Comparison of ENCODE assay signal across 8 cellular contexts in the genomic region with DNA sequence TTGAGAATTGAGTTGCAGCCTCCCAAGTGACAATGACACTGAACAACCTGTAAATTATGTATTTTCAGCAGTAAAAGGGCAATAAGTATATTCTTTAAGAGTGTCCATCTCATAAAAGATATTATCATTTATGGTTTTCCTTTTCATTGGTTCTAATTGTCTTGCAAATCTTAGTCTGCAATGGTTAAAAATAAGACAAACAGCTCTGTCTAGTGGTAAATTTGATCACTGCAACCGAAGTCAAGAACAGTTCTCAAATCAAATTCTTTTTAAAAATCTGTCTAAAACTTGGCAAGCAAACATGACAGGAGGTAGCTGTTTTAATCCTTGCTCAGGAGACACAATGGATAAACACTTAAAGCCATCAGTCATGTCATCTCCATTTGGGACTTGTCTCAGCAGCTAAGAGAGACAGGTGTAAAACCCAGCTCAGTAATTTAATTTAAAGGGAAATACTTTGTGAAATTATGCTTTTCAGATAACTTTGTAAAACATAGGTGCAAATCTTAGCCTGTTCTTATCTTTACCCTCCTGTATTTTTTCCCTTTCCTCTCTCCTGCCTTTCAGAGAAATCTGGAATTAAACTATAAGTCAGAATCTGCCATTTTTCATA.
DNase-seq lines count a peak whose midpoint lies in the region; ATAC-seq and TF ChIP-seq lines count a peak whose summit lies in the region.

No MANE protein-coding gene starts in this region.

- ATAC-seq in GM18498 (IDR thresholded peaks at IDR 0.05; ENCODE audit: unreplicated experiment) (no peak), HG03521 (IDR thresholded peaks at IDR 0.05; ENCODE audit: unreplicated experiment) (no peak), HG03280 (IDR thresholded peaks at IDR 0.05; ENCODE audit: unreplicated experiment) (no peak)

- TF ChIP-seq CTCF in C4-2B (conservative IDR thresholded peaks at IDR 0.05): peak; percentile 97

- DNase-seq in Jurkat, Clone E6-1 (ENCODE audit: low read depth, low spot score): peak; percentile 7
- peak; percentile 30 for DNase-seq in amniotic epithelial cell (ENCODE audit: low read depth)
- DNase-seq in left kidney (ENCODE audit: low read depth, low spot score): peak; percentile 38
- DNase-seq in stimulated activated CD4-positive, alpha-beta T cell treated with anti-CD3 and anti-CD28 coated beads, Interleukin-2, amount 100 ng/mL, for 24 hours: no peak

- no peak overlapping the region for H3K4me3 ChIP-seq in Jurkat, Clone E6-1 (ENCODE audit: low read length)

- no peak overlapping the region for H3K27ac ChIP-seq in C4-2B

Comparison
In these comparisons a context has a peak if more than half of its experiments do, and no peak if none do; other contexts are left out.
1. DNase-seq: peak in Jurkat, Clone E6-1 (single experiment), amniotic epithelial cell (single experiment) and left kidney (single experiment); none in stimulated activated CD4-positive, alpha-beta T cell treated with anti-CD3 and anti-CD28 coated beads, Interleukin-2, amount 100 ng/mL, for 24 hours (0 of 2).